Comparison of ENCODE assay signal across 21 cellular contexts in genomic region chr18:8365006-8365405, GRCh38.
DNase-seq lines count a peak whose midpoint lies in the region; TF ChIP-seq lines count a peak whose summit lies in the region.
"Had no signal": no experiment of that assay in that cellular context is flagged by ENCODE, and none has a peak within 500 bp of the region (broad histone marks: within the 10 kb centered on the region; RNA-seq: fewer than 3 reads in every experiment).

No MANE protein-coding gene starts in this region.

- no peaks in the 10 kb centered on the region for H3K36me3 Mint-ChIP-seq in immature natural killer cell
- H3K36me3 Mint-ChIP-seq: CD8-positive, alpha-beta T cell had no signal

- H3K27ac ChIP-seq in coronary artery = no peak overlapping the region
- H3K27ac ChIP-seq in vagina = no peak overlapping the region
- H3K27ac ChIP-seq: 22Rv1; A549; BLaER1 treated with 17β-estradiol and CSF1 and Interleukin-3, amounts not matched to agents 10 nM and 100 nM; C4-2B had no signal

- no peaks in the 10 kb centered on the region for H3K36me3 ChIP-seq in vagina
- H3K36me3 ChIP-seq: BLaER1 treated with 17β-estradiol and CSF1 and Interleukin-3, amounts not matched to agents 10 nM and 100 nM had no signal

- TF ChIP-seq CTCF in coronary artery (IDR thresholded peaks at IDR 0.05) = no peak
- no peak for TF ChIP-seq CTCF in vagina (IDR thresholded peaks at IDR 0.05)

- H3K27ac Mint-ChIP-seq in immature natural killer cell = no peak overlapping the region
- H3K27ac Mint-ChIP-seq: B cell; CD4-positive, alpha-beta T cell; CD8-positive, alpha-beta T cell had no signal

- peaks cover 2 to 3% (median 2%) of the 10 kb centered on the region in 3 donors for H3K27me3 Mint-ChIP-seq in immature natural killer cell (ENCODE audit: low read depth in 3 of 3)

- H3K9me3 Mint-ChIP-seq in immature natural killer cell = peaks cover 0 to 4% (median 0%) of the 10 kb centered on the region in 6 donors
- H3K9me3 Mint-ChIP-seq: CD4-positive, alpha-beta T cell; CD8-positive, alpha-beta T cell had no signal

- H3K4me3 ChIP-seq in coronary artery (no peak overlapping the region), vagina (no peak overlapping the region)
- H3K4me3 ChIP-seq: A549; BLaER1 treated with 17β-estradiol and CSF1 and Interleukin-3, amounts not matched to agents 10 nM and 100 nM; GM12878 had no signal

- H3K9me3 ChIP-seq in vagina = no peaks in the 10 kb centered on the region
- H3K9me3 ChIP-seq: A549; BLaER1 treated with 17β-estradiol and CSF1 and Interleukin-3, amounts not matched to agents 10 nM and 100 nM; Caco-2 had no signal

- H3K27me3 ChIP-seq in vagina = no peaks in the 10 kb centered on the region
- H3K27me3 ChIP-seq: BLaER1 treated with 17β-estradiol and CSF1 and Interleukin-3, amounts not matched to agents 10 nM and 100 nM had no signal

- H3K4me3 Mint-ChIP-seq in immature natural killer cell = no peak overlapping the region
- H3K4me3 Mint-ChIP-seq: B cell; CD4-positive, alpha-beta T cell; CD8-positive, alpha-beta T cell had no signal

- peak; percentile 28 for DNase-seq in coronary artery (ENCODE audit: low spot score)
- peak; percentile 23 for DNase-seq in islet precursor cell
- DNase-seq in vagina (ENCODE audit: extremely low spot score in 2 of 2) = peak; percentile 69 to 70
- no peak for DNase-seq in DMS153 treated with DMSO at 0.1 percent for 48 hours (lab: John Stamatoyannopoulos, UW; ENCODE audit: unreplicated experiment)
- DNase-seq in immature natural killer cell = no peak
- DNase-seq: AML-193; Caco-2; Calu3; CD4-positive, alpha-beta T cell; CD8-positive, alpha-beta T cell; DMS53; DMS79; DND-41; EL; GDM1 had no signal

- peaks cover 9% of the 10 kb centered on the region for H3K4me1 ChIP-seq in vagina
- H3K4me1 ChIP-seq: Caco-2 had no signal

- no peak for TF ChIP-seq POLR2A in vagina (IDR thresholded peaks at IDR 0.05)

- H3K4me1 Mint-ChIP-seq in immature natural killer cell = no peaks in the 10 kb centered on the region

- intact Hi-C loops in vagina (cut with DNase I) = no loop called here

Comparison
In these comparisons a context has a peak if more than half of its experiments do, and no peak if none do; other contexts are left out.
1. DNase-seq: peak in coronary artery (single experiment), islet precursor cell (single experiment) and vagina (2 of 2); none in DMS153 treated with DMSO at 0.1 percent for 48 hours (single experiment) and immature natural killer cell (0 of 3).